ENCODE assay signal across 2 cellular contexts in the genomic region with DNA sequence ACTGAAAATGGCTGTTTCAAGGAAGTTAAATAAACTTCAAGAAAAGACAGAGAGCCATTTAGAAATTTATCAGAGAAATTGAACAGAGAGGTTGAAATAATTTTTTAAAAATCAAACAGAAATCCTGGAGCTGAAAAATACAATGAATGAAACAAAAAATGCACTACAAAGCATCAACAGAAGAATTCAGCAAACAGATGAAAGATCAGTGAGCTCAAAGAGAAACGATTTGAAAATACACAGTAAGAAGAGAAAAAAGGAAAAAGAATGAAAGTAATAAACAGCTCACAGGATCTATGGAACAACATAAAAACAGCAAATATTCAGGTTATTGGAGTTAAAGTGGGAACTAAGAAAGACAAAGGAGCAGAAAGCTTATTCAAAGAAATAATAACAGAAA.
TF ChIP-seq lines count a peak whose summit lies in the region.

No MANE protein-coding gene starts in this region.

TF ChIP-seq in HepG2, 621 proteins besides CTCF, POLR2A, EP300 and RAD21:
- TF ChIP-seq, protein P1, sequence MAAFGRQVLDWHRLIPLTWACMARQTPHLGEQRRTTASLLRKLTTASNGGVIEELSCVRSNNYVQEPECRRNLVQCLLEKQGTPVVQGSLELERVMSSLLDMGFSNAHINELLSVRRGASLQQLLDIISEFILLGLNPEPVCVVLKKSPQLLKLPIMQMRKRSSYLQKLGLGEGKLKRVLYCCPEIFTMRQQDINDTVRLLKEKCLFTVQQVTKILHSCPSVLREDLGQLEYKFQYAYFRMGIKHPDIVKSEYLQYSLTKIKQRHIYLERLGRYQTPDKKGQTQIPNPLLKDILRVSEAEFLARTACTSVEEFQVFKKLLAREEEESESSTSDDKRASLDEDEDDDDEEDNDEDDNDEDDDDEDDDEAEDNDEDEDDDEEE (CRISPR knock-in tag; IDR thresholded peaks at IDR 0.05) = no peak
- TF ChIP-seq HNF4A (CRISPR knock-in tag; IDR thresholded peaks at IDR 0.05) (no peak), ZNF160 (CRISPR knock-in tag; IDR thresholded peaks at IDR 0.05) (peak; percentile 99)
- TF ChIP-seq, protein P2, sequence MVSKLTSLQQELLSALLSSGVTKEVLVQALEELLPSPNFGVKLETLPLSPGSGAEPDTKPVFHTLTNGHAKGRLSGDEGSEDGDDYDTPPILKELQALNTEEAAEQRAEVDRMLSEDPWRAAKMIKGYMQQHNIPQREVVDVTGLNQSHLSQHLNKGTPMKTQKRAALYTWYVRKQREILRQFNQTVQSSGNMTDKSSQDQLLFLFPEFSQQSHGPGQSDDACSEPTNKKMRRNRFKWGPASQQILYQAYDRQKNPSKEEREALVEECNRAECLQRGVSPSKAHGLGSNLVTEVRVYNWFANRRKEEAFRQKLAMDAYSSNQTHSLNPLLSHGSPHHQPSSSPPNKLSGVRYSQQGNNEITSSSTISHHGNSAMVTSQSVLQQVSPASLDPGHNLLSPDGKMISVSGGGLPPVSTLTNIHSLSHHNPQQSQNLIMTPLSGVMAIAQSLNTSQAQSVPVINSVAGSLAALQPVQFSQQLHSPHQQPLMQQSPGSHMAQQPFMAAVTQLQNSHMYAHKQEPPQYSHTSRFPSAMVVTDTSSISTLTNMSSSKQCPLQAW (CRISPR knock-in tag; IDR thresholded peaks at IDR 0.05) = no peak
TF ChIP-seq in HepG2: peak in this region for 1.

TF ChIP-seq in K562, 482 proteins besides CTCF, POLR2A, EP300 and RAD21:
- peak; percentile 74; the same call in 1 of the 2 replicates for TF ChIP-seq TRIM28 (IDR thresholded peaks at IDR 0.05)
- TF ChIP-seq IRF2 (CRISPR knock-in tag; IDR thresholded peaks at IDR 0.05) = no peak
- TF ChIP-seq, protein P3, sequence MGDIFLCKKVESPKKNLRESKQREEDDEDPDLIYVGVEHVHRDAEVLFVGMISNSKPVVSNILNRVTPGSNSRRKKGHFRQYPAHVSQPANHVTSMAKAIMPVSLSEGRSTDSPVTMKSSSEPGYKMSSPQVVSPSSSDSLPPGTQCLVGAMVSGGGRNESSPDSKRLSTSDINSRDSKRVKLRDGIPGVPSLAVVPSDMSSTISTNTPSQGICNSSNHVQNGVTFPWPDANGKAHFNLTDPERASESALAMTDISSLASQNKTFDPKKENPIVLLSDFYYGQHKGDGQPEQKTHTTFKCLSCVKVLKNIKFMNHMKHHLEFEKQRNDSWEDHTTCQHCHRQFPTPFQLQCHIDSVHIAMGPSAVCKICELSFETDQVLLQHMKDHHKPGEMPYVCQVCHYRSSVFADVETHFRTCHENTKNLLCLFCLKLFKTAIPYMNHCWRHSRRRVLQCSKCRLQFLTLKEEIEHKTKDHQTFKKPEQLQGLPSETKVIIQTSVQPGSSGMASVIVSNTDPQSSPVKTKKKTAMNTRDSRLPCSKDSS (IDR thresholded peaks at IDR 0.05; ENCODE audit: low read depth, partially characterized antibody) = peak; percentile 64
- no peak for TF ChIP-seq ZC3H11A (IDR thresholded peaks at IDR 0.05; ENCODE audit: low read depth, low read length)
